ENCODE assay signal across 18 cellular contexts in genomic region chr7:139523988-139524815, GRCh38. TPM values are rescaled to one million over a fixed set of nuclear protein-coding genes. Genes with fewer than 3 reads are reported as not detected.
DNase-seq lines count a peak whose midpoint lies in the region; ATAC-seq, FAIRE-seq and TF ChIP-seq lines count a peak whose summit lies in the region.
"Had no signal": no experiment of that assay in that cellular context is flagged by ENCODE, and none has a peak within 500 bp of the region (broad histone marks: within the 10 kb centered on the region; RNA-seq: fewer than 3 reads in every experiment).

No MANE protein-coding gene starts in this region.

- TF ChIP-seq POLR2A in IMR-90 (IDR thresholded peaks at IDR 0.05; ENCODE audit: low read depth, low read length) = no peak
- no peak for TF ChIP-seq POLR2A in H1 (IDR thresholded peaks at IDR 0.05; ENCODE audit: control extremely low read depth in 1 of 2, low read depth in 2 of 2, low read length in 2 of 2)
- no peak for TF ChIP-seq POLR2A in suprapubic skin (IDR thresholded peaks at IDR 0.05)

- peaks cover 4% of the 10 kb centered on the region for H3K9me1 ChIP-seq in IMR-90 (ENCODE audit: insufficient read depth, low read length)

- H4K20me1 ChIP-seq in IMR-90 (ENCODE audit: insufficient read depth, low read length) (peaks cover 4% of the 10 kb centered on the region; the same call in 1 of the 2 replicates), H1 (replicated peaks in 1 of 2; ENCODE audit: control insufficient read depth in 1 of 2, insufficient read depth in 2 of 2, low read length in 2 of 2) (peaks cover 0 to 2% of the 10 kb centered on the region in 2 experiments)
- H4K20me1 ChIP-seq: BLaER1 had no signal

- H3K9me3 ChIP-seq in IMR-90 (ENCODE audit: control insufficient read depth, insufficient read depth, low read length) (peaks cover 4% of the 10 kb centered on the region), H1 (ENCODE audit: insufficient read depth in 2 of 2, low read depth in 1 of 2, low read length in 1 of 2) (peaks cover 0 to 4% of the 10 kb centered on the region in 2 experiments; a peak in 2 of 4 replicates), suprapubic skin (no peaks in the 10 kb centered on the region)

- H3K36me3 Mint-ChIP-seq in mesothelial cell of epicardium = peaks cover 1% of the 10 kb centered on the region

- H3K4me2 ChIP-seq in IMR-90 (ENCODE audit: low read depth, low read length) (no peak overlapping the region), H1 (ENCODE audit: insufficient read depth in 1 of 2, low read depth in 2 of 2, low read length in 2 of 2) (peak overlapping the region; percentile 64 to 75)
- H3K4me2 ChIP-seq: BLaER1, PC-9 had no signal

- H3K4me3 Mint-ChIP-seq in mesothelial cell of epicardium = peak overlapping the region; percentile 52

- no peak overlapping the region for H3K27ac Mint-ChIP-seq in mesothelial cell of epicardium

- H2AK5ac ChIP-seq in IMR-90 (ENCODE audit: low read depth, low read length) = no peak overlapping the region
- H2AK5ac ChIP-seq in H1 (ENCODE audit: low read depth, low read length) = no peak overlapping the region

- H3K9me3 Mint-ChIP-seq in mesothelial cell of epicardium = peaks cover 4% of the 10 kb centered on the region

- DNase-seq in IMR-90 = no peak
- DNase-seq in H1 (ENCODE audit: low read depth in 1 of 2, low spot score in 2 of 2) = peak in 1 of 2 experiments; percentile 66
- DNase-seq in mesothelial cell of epicardium (ENCODE audit: low spot score in 2 of 2, unreplicated experiment in 2 of 2) = no peak
- DNase-seq in suprapubic skin (ENCODE audit: low spot score in 2 of 2) = no peak
- DNase-seq in Kasumi-1 (lab: John Stamatoyannopoulos, UW) = no peak
- DNase-seq in NCI-H345 treated with DMSO at 0.1 percent for 48 hours (lab: John Stamatoyannopoulos, UW; ENCODE audit: unreplicated experiment) = no peak
- DNase-seq: activated CD4-positive, CD25-positive, alpha-beta regulatory T cell treated with anti-CD3 and anti-CD28 coated beads, Interleukin-2, amount 50 U/mL, for 72 hours; activated effector memory CD4-positive, alpha-beta T cell treated with anti-CD3 and anti-CD28 coated beads, Interleukin-2, amount 50 U/mL, for 16 hours; foreskin keratinocyte; midbrain; NCI-H774; T-helper 9 cell had no signal

- CTCF ChIA-PET in IMR-90 (lab: Yijun Ruan, JAX) (no interaction called here), H1 (lab: Charles Lee; ENCODE audit: partially characterized antibody) (interaction anchor here (0.8 to 2.1 kb wide), 10 partner anchors 9 to 97 kb away, joined by 3 to 13 read pairs (median 4); no protein-coding TSS in a partner anchor)

- in situ Hi-C loops in IMR-90 (cut with MboI; ENCODE audit: low sequenced_read_pairs) = no loop called here

- no peak overlapping the region for H3K18ac ChIP-seq in IMR-90 (ENCODE audit: low read depth, low read length)
- no peak overlapping the region for H3K18ac ChIP-seq in H1 (ENCODE audit: extremely low read depth, low read length)

- no peak overlapping the region for H2BK5ac ChIP-seq in IMR-90 (ENCODE audit: low read depth, low read length, poor library complexity, severe bottlenecking)
- H2BK5ac ChIP-seq in H1 (ENCODE audit: low read depth, low read length) = no peak overlapping the region

- TF ChIP-seq RAD21 in IMR-90 (IDR thresholded peaks at IDR 0.05; ENCODE audit: low read length) (no peak), H1 (IDR thresholded peaks at IDR 0.05 in 1 of 2, conservative IDR thresholded peaks at IDR 0.05 in 1 of 2; ENCODE audit: low read depth in 2 of 2, low read length in 2 of 2) (no peak)

- H3K27me3 Mint-ChIP-seq in mesothelial cell of epicardium (ENCODE audit: low read depth) = peaks cover 71% of the 10 kb centered on the region

- H3K56ac ChIP-seq in IMR-90 (ENCODE audit: extremely low read depth, insufficient read depth, low read length) = no peak overlapping the region
- H3K56ac ChIP-seq in H1 (replicated peaks; ENCODE audit: insufficient read length, low read depth, low read length) = no peak overlapping the region

- POLR2A ChIA-PET in IMR-90 (lab: Charles Lee; ENCODE audit: unreplicated experiment) (interaction anchor here (0.6 kb wide), 1 partner anchor 132 kb away, joined by 5 read pairs; no protein-coding TSS in a partner anchor), H1 (lab: Charles Lee; ENCODE audit: partially characterized antibody) (interaction anchor here (0.8 to 1.7 kb wide), 2 partner anchors 17 to 22 kb away, joined by 3 to 5 read pairs; no protein-coding TSS in a partner anchor)

- H3K4me1 ChIP-seq in IMR-90 (ENCODE audit: control insufficient read depth, insufficient read depth, low read length) = peaks cover 6% of the 10 kb centered on the region; the same call in 1 of the 2 replicates
- peaks cover 0 to 7% (median 0%) of the 10 kb centered on the region in 4 experiments; a peak in 2 of 7 replicates for H3K4me1 ChIP-seq in H1 (replicated peaks in 1 of 4; ENCODE audit: control insufficient read depth in 3 of 4, insufficient read depth in 4 of 4, low read length in 3 of 4)
- H3K4me1 ChIP-seq in suprapubic skin = peaks cover 10% of the 10 kb centered on the region
- H3K4me1 ChIP-seq: foreskin keratinocyte had no signal

- no TSS peak for BruUV-seq in IMR-90 (replicated peaks; lab: Mats Ljungman, UMichigan)

- no peaks in the 10 kb centered on the region for H3K79me2 ChIP-seq in H1 (ENCODE audit: control insufficient read depth in 1 of 2, insufficient read depth in 2 of 2, low read length in 2 of 2)

- H4K5ac ChIP-seq in IMR-90 (ENCODE audit: low read depth, low read length) (no peak overlapping the region), H1 (ENCODE audit: insufficient read length, low read depth, low read length) (no peak overlapping the region)

- intact Hi-C loops in IMR-90 (cut with micrococcal nuclease) = no loop called here

- 100% methylated on average over 4 of the region's 64 CpGs; no CpG with 5 or more reads in 1 of the 2 experiments for WGBS in IMR-90 (ENCODE audit: extremely low coverage in 2 of 2, insufficient read length in 1 of 2), 2 experiments
- WGBS in H1 (ENCODE audit: extremely low coverage in 1 of 2, insufficient coverage in 1 of 2, insufficient read length in 1 of 2, insufficient replicate concordance in 2 of 2, low coverage in 1 of 2, low lambda C conversion rate in 2 of 2, missing lambda C conversion rate in 1 of 2), 2 experiments = 84% methylated on average over 13 of the region's 64 CpGs; no CpG with 5 or more reads in 1 of the 2 experiments
- WGBS in suprapubic skin = 85% methylated on average over 19 of the region's 64 CpGs

- no peak overlapping the region for H2BK120ac ChIP-seq in IMR-90 (ENCODE audit: low read depth, low read length)
- H2BK120ac ChIP-seq in H1 (replicated peaks; ENCODE audit: low read depth, low read length) = no peak overlapping the region

- H3K23me2 ChIP-seq in H1 (ENCODE audit: low read depth, low read length) = peaks cover 5% of the 10 kb centered on the region; the same call in 1 of the 2 replicates

- H3K4ac ChIP-seq in IMR-90 (ENCODE audit: low read depth, low read length) (no peak overlapping the region), H1 (replicated peaks; ENCODE audit: insufficient read length, low read depth, low read length) (no peak overlapping the region)

- H3K4me3 ChIP-seq in IMR-90 (ENCODE audit: insufficient read depth, low read depth, low read length) = no peak overlapping the region
- peak overlapping the region in 2 of 4 experiments; percentile 43 to 52; a peak in 4 of 8 replicates for H3K4me3 ChIP-seq in H1 (ENCODE audit: extremely low read depth in 1 of 4, insufficient read depth in 2 of 4, low read depth in 3 of 4, low read length in 4 of 4)
- H3K4me3 ChIP-seq in suprapubic skin = peak overlapping the region; percentile 31
- H3K4me3 ChIP-seq: BLaER1, PC-9 had no signal

- H4K91ac ChIP-seq in IMR-90 (ENCODE audit: insufficient read depth, low read depth, low read length) (no peak overlapping the region), H1 (replicated peaks; ENCODE audit: insufficient read length, low read length) (peak overlapping the region; percentile 74)

- H3K27me3 ChIP-seq in IMR-90 (ENCODE audit: control insufficient read depth, insufficient read depth, low read length) (peaks cover 36% of the 10 kb centered on the region), H1 (replicated peaks in 1 of 4; ENCODE audit: control insufficient read depth in 3 of 4, extremely low read depth in 1 of 4, insufficient read depth in 3 of 4, low read length in 3 of 4) (peaks cover 20 to 47% (median 38%) of the 10 kb centered on the region in 4 experiments), suprapubic skin (peaks cover 55% of the 10 kb centered on the region)

- TF ChIP-seq CTCF in IMR-90 (conservative IDR thresholded peaks at IDR 0.05; ENCODE audit: low read depth, low read length) (no peak), H1 (IDR thresholded peaks at IDR 0.05; ENCODE audit: control extremely low read depth in 1 of 3, insufficient read depth in 1 of 3, low read depth in 1 of 3, low read length in 3 of 3) (no peak), mesothelial cell of epicardium (IDR thresholded peaks at IDR 0.05; ENCODE audit: unreplicated experiment) (no peak), suprapubic skin (IDR thresholded peaks at IDR 0.05) (no peak)

- dilution Hi-C loops in IMR-90 (cut with HindIII; ENCODE audit: low sequenced_read_pairs, unreplicated experiment) = no loop called here

- H3K79me1 ChIP-seq in IMR-90 (ENCODE audit: low read depth in 1 of 2, low read length in 2 of 2) = no peaks in the 10 kb centered on the region
- H3K79me1 ChIP-seq in H1 (ENCODE audit: low read depth, low read length) = no peaks in the 10 kb centered on the region

- H2BK12ac ChIP-seq in H1 (ENCODE audit: low read depth, low read length) = peak overlapping the region; percentile 50; the same call in 1 of the 2 replicates

- H2BK20ac ChIP-seq in IMR-90 (ENCODE audit: low read depth, low read length) = no peak overlapping the region
- H2BK20ac ChIP-seq in H1 (ENCODE audit: low read length) = no peak overlapping the region

- H2BK15ac ChIP-seq in IMR-90 (ENCODE audit: low read depth, low read length) (no peak overlapping the region), H1 (ENCODE audit: low read length) (no peak overlapping the region)

- H3K9ac ChIP-seq in IMR-90 (ENCODE audit: low read depth, low read length) (no peak overlapping the region), H1 (replicated peaks in 1 of 4; ENCODE audit: extremely low read depth in 1 of 4, low read depth in 3 of 4, low read length in 3 of 4) (no peak overlapping the region)
- H3K9ac ChIP-seq: BLaER1 had no signal

- ATAC-seq in IMR-90 (ENCODE audit: low read depth) (no peak), GM19035 (IDR thresholded peaks at IDR 0.05; ENCODE audit: unreplicated experiment) (no peak)

- TF ChIP-seq EP300 in H1 (IDR thresholded peaks at IDR 0.05; ENCODE audit: borderline replicate concordance in 1 of 2, low read depth in 2 of 2, low read length in 2 of 2) (no peak), suprapubic skin (IDR thresholded peaks at IDR 0.05) (no peak)

- no peak for FAIRE-seq in H1 (lab: Jason Lieb, UNC)
- FAIRE-seq: colon had no signal

- H3K23ac ChIP-seq in IMR-90 (ENCODE audit: low read depth, low read length) = no peak overlapping the region
- no peak overlapping the region for H3K23ac ChIP-seq in H1 (ENCODE audit: insufficient read length)

- no peak overlapping the region for H2AK9ac ChIP-seq in IMR-90 (replicated peaks; ENCODE audit: low read depth, low read length, poor library complexity)

- H3K4me1 Mint-ChIP-seq in mesothelial cell of epicardium = peaks cover 2% of the 10 kb centered on the region

- H4K8ac ChIP-seq in IMR-90 (ENCODE audit: low read depth in 2 of 2, low read length in 2 of 2) (no peak overlapping the region), H1 (ENCODE audit: extremely low read depth, insufficient read depth, low read length) (peak overlapping the region; percentile 62; the same call in 1 of the 2 replicates)

- H2AFZ ChIP-seq in IMR-90 (replicated peaks; ENCODE audit: low read length, poor library complexity) (peak overlapping the region; percentile 63), H1 (ENCODE audit: low read length) (peak overlapping the region; percentile 29; the same call in 1 of the 2 replicates)
- H2AFZ ChIP-seq: PC-9 had no signal

- H3K36me3 ChIP-seq in IMR-90 (ENCODE audit: control insufficient read depth, insufficient read depth, low read length) = no peaks in the 10 kb centered on the region
- no peaks in the 10 kb centered on the region for H3K36me3 ChIP-seq in H1 (ENCODE audit: control insufficient read depth in 2 of 4, insufficient read depth in 4 of 4, low read length in 3 of 4)
- no peaks in the 10 kb centered on the region for H3K36me3 ChIP-seq in suprapubic skin
- H3K36me3 ChIP-seq: BLaER1 had no signal

- no peak overlapping the region for H3K27ac ChIP-seq in IMR-90 (ENCODE audit: insufficient read depth, low read length)
- H3K27ac ChIP-seq in H1 (ENCODE audit: low read depth, low read length) = no peak overlapping the region
- H3K27ac ChIP-seq in suprapubic skin = no peak overlapping the region
- H3K27ac ChIP-seq: BLaER1, foreskin keratinocyte, PC-9 had no signal

- no peak overlapping the region for H3K14ac ChIP-seq in IMR-90 (replicated peaks; ENCODE audit: low read depth, low read length)
- H3K14ac ChIP-seq in H1 (ENCODE audit: insufficient read length) = no peak overlapping the region

RNA-seq across cellular contexts. Expression of gene CLEC2L, which starts 0.7 kb away (rescaled TPM):
- not detected in 2 replicates for total RNA-seq in IMR-90 (2012; rRNA removed)
- polyA plus RNA-seq in IMR-90 (2012; rRNA removed) = not detected in 2 replicates
- not detected in 2 replicates for polyA plus RNA-seq in IMR-90 (2012; cell fraction: cytosol; rRNA removed)
- polyA plus RNA-seq in IMR-90 (2012; cell fraction: nucleus; rRNA removed; ENCODE audit: low replicate concordance) = 0.03 and 0.07 TPM in 2 replicates
- 0.20 TPM in 1 of 2 replicates, not detected in the other for total RNA-seq in H1 (2021; fragmentation: NEBNext Ultra II Directional; extraction: Animal tissue kit (Norgen Biotek cat#: 25700))
- polyA plus RNA-seq in H1 (2011; rRNA removed) = 1.5 and 1.9 TPM in 2 replicates
- 1.0 TPM for polyA plus RNA-seq in H1 (2011; cell fraction: cytosol; rRNA removed)
- 1.7 TPM for polyA plus RNA-seq in H1 (2011; cell fraction: nucleus; rRNA removed)
- polyA plus RNA-seq in H1 (2012, experiment 1 of 2) = 0.50 to 0.68 TPM (median 0.50 TPM) in 3 of 4 replicates, not detected in the other
- polyA plus RNA-seq in H1 (2012, experiment 2 of 2) = 0.38 TPM
- polyA plus RNA-seq in H1 (2013, experiment 1 of 2) = 0.30 TPM
- 0.18 TPM for polyA plus RNA-seq in H1 (2013, experiment 2 of 2)
- 0.37 and 0.38 TPM in 2 replicates for polyA minus RNA-seq in H1 (2011; rRNA and poly(A)+ RNA removed)
- not detected for polyA minus RNA-seq in H1 (2011; cell fraction: cytosol; rRNA and poly(A)+ RNA removed)
- 0.30 TPM for polyA minus RNA-seq in H1 (2011; cell fraction: nucleus; rRNA and poly(A)+ RNA removed)
- 0.33 to 0.54 TPM (median 0.38 TPM) in 3 replicates for total RNA-seq in mesothelial cell of epicardium
- under 1 TPM in 1 of 4 donors, not detected in 3; 0.34 TPM for total RNA-seq in suprapubic skin
- total RNA-seq: foreskin keratinocyte, LHCN-M2, PC-9, sciatic nerve had no signal
- polyA plus RNA-seq: foreskin keratinocyte had no signal

RNA-seq across cellular contexts. Expression of gene KLRG2, which starts 40.7 kb away (rescaled TPM):
- total RNA-seq in IMR-90 (2012; rRNA removed) = under 0.01 TPM in 1 of 2 replicates, not detected in the other
- polyA plus RNA-seq in IMR-90 (2012; rRNA removed) = 0.03 and 0.04 TPM in 2 replicates
- 0.01 and 0.03 TPM in 2 replicates for polyA plus RNA-seq in IMR-90 (2012; cell fraction: cytosol; rRNA removed)
- not detected in 2 replicates for polyA plus RNA-seq in IMR-90 (2012; cell fraction: nucleus; rRNA removed; ENCODE audit: low replicate concordance)
- 14.9 and 20.4 TPM in 2 replicates for total RNA-seq in H1 (2021; fragmentation: NEBNext Ultra II Directional; extraction: Animal tissue kit (Norgen Biotek cat#: 25700))
- polyA plus RNA-seq in H1 (2011; rRNA removed) = 8.9 and 13.9 TPM in 2 replicates
- polyA plus RNA-seq in H1 (2011; cell fraction: cytosol; rRNA removed) = 10.2 TPM
- polyA plus RNA-seq in H1 (2011; cell fraction: nucleus; rRNA removed) = 14.5 TPM
- polyA plus RNA-seq in H1 (2012, experiment 1 of 2) = 7.8 to 10.9 TPM (median 9.8 TPM) in 4 replicates
- polyA plus RNA-seq in H1 (2012, experiment 2 of 2) = 10.4 TPM
- 10.1 TPM for polyA plus RNA-seq in H1 (2013, experiment 1 of 2)
- 10.3 TPM for polyA plus RNA-seq in H1 (2013, experiment 2 of 2)
- 5.8 and 6.8 TPM in 2 replicates for polyA minus RNA-seq in H1 (2011; rRNA and poly(A)+ RNA removed)
- 14.7 TPM for polyA minus RNA-seq in H1 (2011; cell fraction: cytosol; rRNA and poly(A)+ RNA removed)
- polyA minus RNA-seq in H1 (2011; cell fraction: nucleus; rRNA and poly(A)+ RNA removed) = 16.5 TPM
- 1.4 to 1.6 TPM (median 1.4 TPM) in 3 replicates for total RNA-seq in mesothelial cell of epicardium
- 1 to 10 TPM; 4.3 to 6.5 (median 5.7) TPM for total RNA-seq in suprapubic skin
- total RNA-seq: LHCN-M2 had no signal
